In genomic region chr14:65303185-65303901, GRCh38 we compare ENCODE assay signal across 9 cellular contexts.
DNase-seq lines count a peak whose midpoint lies in the region; ATAC-seq and TF ChIP-seq lines count a peak whose summit lies in the region.
"Had no signal": no experiment of that assay in that cellular context is flagged by ENCODE, and none has a peak within 500 bp of the region (broad histone marks: within the 10 kb centered on the region; RNA-seq: fewer than 3 reads in every experiment).

No MANE protein-coding gene starts in this region.

- no peaks in the 10 kb centered on the region for H3K27me3 ChIP-seq in H9 (ENCODE audit: insufficient read depth, low read length)

- H2AFZ ChIP-seq in H9 (ENCODE audit: low read length): no peak overlapping the region

- H2BK20ac ChIP-seq in H9 (ENCODE audit: low read depth, low read length, poor library complexity, severe bottlenecking): no peak overlapping the region

- H3K4me3 Mint-ChIP-seq in T-cell (peak overlapping the region in 1 of 3 donors; percentile 37), H9 (no peak overlapping the region; a peak in 1 of 5 replicates)

- no peaks in the 10 kb centered on the region; the same call in 1 of the 2 replicates for H3K4me1 ChIP-seq in H9 (ENCODE audit: insufficient read depth, low read length)

- H3K4me2 ChIP-seq in H9 (ENCODE audit: insufficient read depth, insufficient read length, low read length): no peak overlapping the region

- no peak overlapping the region for H2BK12ac ChIP-seq in H9 (ENCODE audit: insufficient read length, low read depth, low read length)

- H3K27ac Mint-ChIP-seq in T-cell (peak overlapping the region; percentile 30 to 77), H9 (no peak overlapping the region)

- no peak overlapping the region for H3K23ac ChIP-seq in H9 (ENCODE audit: insufficient read length, low read depth, low read length)

- H3K27me3 Mint-ChIP-seq in T-cell: no peaks in the 10 kb centered on the region
- no peaks in the 10 kb centered on the region for H3K27me3 Mint-ChIP-seq in H9 (ENCODE audit: low read depth)

- no peak overlapping the region for H4K5ac ChIP-seq in H9 (ENCODE audit: insufficient read length, low read depth, low read length)

- no peaks in the 10 kb centered on the region for H3K79me2 ChIP-seq in H9 (ENCODE audit: insufficient read depth, low read length)

- no peak overlapping the region for H3K56ac ChIP-seq in H9 (ENCODE audit: insufficient read length, low read depth, low read length)

- H2BK5ac ChIP-seq in H9 (ENCODE audit: insufficient read length, low read length): no peak overlapping the region

- ATAC-seq in T-cell (replicated peaks in 1 of 4) (peak in 1 of 4 experiments; percentile 62), HG02642 (IDR thresholded peaks at IDR 0.05; ENCODE audit: poor library complexity, unreplicated experiment) (no peak)

- peak overlapping the region; percentile 54 for H3K27ac ChIP-seq in substantia nigra (ENCODE audit: low read depth, low read length, poor library complexity, severe bottlenecking)
- H3K27ac ChIP-seq in H9 (ENCODE audit: insufficient read length, low read depth, low read length): no peak overlapping the region

- H3K14ac ChIP-seq in H9 (ENCODE audit: insufficient read depth, low read length): no peak overlapping the region

- no peaks in the 10 kb centered on the region for H3K23me2 ChIP-seq in H9 (ENCODE audit: insufficient read length, low read depth, low read length, poor library complexity, severe bottlenecking)

- no peak overlapping the region for H2AK5ac ChIP-seq in H9 (ENCODE audit: insufficient read length, low read length)

- no CpG with 5 or more reads among the region's 8 CpGs for WGBS in H9 (ENCODE audit: extremely low coverage, insufficient read length, low lambda C conversion rate)

- DNase-seq in activated T-cell treated with anti-CD3 and anti-CD28 coated beads, Interleukin-2, amount 50 U/mL, for 48 hours: peak; percentile 45 to 51
- no peak for DNase-seq in activated T-cell treated with anti-CD3 and anti-CD28 coated beads, Interleukin-2, amount 50 U/mL, for 1 hour
- DNase-seq in T-cell (no peak), glomerular visceral epithelial cell (ENCODE audit: extremely low spot score) (peak; percentile 37), substantia nigra (lab: John Stamatoyannopoulos, UW) (no peak), H9 (no peak), hippocampal formation (lab: John Stamatoyannopoulos, UW) (no peak)
- DNase-seq: dermis blood vessel endothelial cell had no signal

- CTCF ChIA-PET in T-cell (lab: Charles Lee): interaction anchor here in 1 of 2 donors (0.6 kb wide), 1 partner anchor 41 kb away, joined by 6 read pairs; no protein-coding TSS in a partner anchor

- POLR2A ChIA-PET in T-cell (lab: Charles Lee): no interaction called here

- H3T11ph ChIP-seq in H9 (ENCODE audit: low read length): no peak overlapping the region

- H3K9me3 ChIP-seq in H9 (ENCODE audit: control insufficient read depth, low read depth, low read length): no peaks in the 10 kb centered on the region

- H3K9me3 Mint-ChIP-seq in T-cell (no peaks in the 10 kb centered on the region), H9 (no peaks in the 10 kb centered on the region)

- no peak overlapping the region for H2BK120ac ChIP-seq in H9 (ENCODE audit: low read depth, low read length, poor library complexity, severe bottlenecking)

- H3K9ac ChIP-seq in H9 (ENCODE audit: extremely low read depth, insufficient read length, low read length): no peak overlapping the region

- H3K4me1 Mint-ChIP-seq in T-cell: peaks cover 49 to 57% (median 55%) of the 10 kb centered on the region in 3 donors
- H3K4me1 Mint-ChIP-seq in H9: peaks cover 24 to 33% of the 10 kb centered on the region in 2 experiments

- no peaks in the 10 kb centered on the region for H3K36me3 Mint-ChIP-seq in T-cell
- H3K36me3 Mint-ChIP-seq in H9 (ENCODE audit: insufficient read depth in 1 of 3, low read depth in 3 of 3): no peaks in the 10 kb centered on the region

- no peak for TF ChIP-seq CTCF in H9 (conservative IDR thresholded peaks at IDR 0.05)

- no peak overlapping the region for H4K8ac ChIP-seq in H9 (replicated peaks; ENCODE audit: insufficient read length, low read depth, low read length)

- H4K20me1 ChIP-seq in H9 (ENCODE audit: control insufficient read depth, insufficient read depth, insufficient read length): no peaks in the 10 kb centered on the region

- no peak overlapping the region for H3K18ac ChIP-seq in H9 (ENCODE audit: insufficient read length, low read depth, low read length)

- H2BK15ac ChIP-seq in H9 (ENCODE audit: low read depth, low read length): no peak overlapping the region

- H3K4ac ChIP-seq in H9 (ENCODE audit: low read depth, low read length): no peak overlapping the region

- no peak overlapping the region for H4K91ac ChIP-seq in H9 (ENCODE audit: insufficient read length, low read depth, low read length)

- H3K79me1 ChIP-seq in H9 (ENCODE audit: insufficient read depth, low read depth, low read length, poor library complexity, severe bottlenecking): no peaks in the 10 kb centered on the region

Comparison
In these comparisons a context has a peak if more than half of its experiments do, and no peak if none do; other contexts are left out.
1. DNase-seq: peak in activated T-cell treated with anti-CD3 and anti-CD28 coated beads, Interleukin-2, amount 50 U/mL, for 48 hours (2 of 2) and glomerular visceral epithelial cell (single experiment); none in activated T-cell treated with anti-CD3 and anti-CD28 coated beads, Interleukin-2, amount 50 U/mL, for 1 hour (single experiment), T-cell (0 of 34), substantia nigra (0 of 49), H9 (single experiment) and hippocampal formation (0 of 2).
2. H3K27ac Mint-ChIP-seq: peak in T-cell (2 of 2); none in H9 (0 of 3).